1 cellular context compared by ENCODE assay signal in genomic region chr7:65239324-65239706, GRCh38.
TF ChIP-seq lines count a peak whose summit lies in the region.

No MANE protein-coding gene starts in this region.

TF ChIP-seq in GM23338, 12 proteins besides CTCF, POLR2A, EP300 and RAD21 (continued from another document):
- no peak for TF ChIP-seq ZNF462 (CRISPR knock-in tag; IDR thresholded peaks at IDR 0.05)
- no peak for TF ChIP-seq EZH2phosphoT487 (IDR thresholded peaks at IDR 0.05; ENCODE audit: unreplicated experiment)
- TF ChIP-seq ZNF331 (CRISPR knock-in tag; IDR thresholded peaks at IDR 0.05; ENCODE audit: low read depth), result no peak
- TF ChIP-seq CREB1 (CRISPR knock-in tag; IDR thresholded peaks at IDR 0.05; ENCODE audit: low read depth), result no peak
- no peak for TF ChIP-seq STAT1 (IDR thresholded peaks at IDR 0.05; ENCODE audit: unreplicated experiment)
- no peak for TF ChIP-seq ETS1 (IDR thresholded peaks at IDR 0.05)
